Comparison of ENCODE assay signal across 31 cellular contexts in genomic region chr7:139159900-139160675, GRCh38. TPM values are rescaled to one million over a fixed set of nuclear protein-coding genes. Genes with fewer than 3 reads are reported as not detected.
DNase-seq lines count a peak whose midpoint lies in the region; ATAC-seq, FAIRE-seq and TF ChIP-seq lines count a peak whose summit lies in the region.
"Had no signal": no experiment of that assay in that cellular context is flagged by ENCODE, and none has a peak within 500 bp of the region (broad histone marks: within the 10 kb centered on the region; RNA-seq: fewer than 3 reads in every experiment).

No MANE protein-coding gene starts in this region.

- H3K4me1 Mint-ChIP-seq in immature natural killer cell: no peaks in the 10 kb centered on the region
- H3K4me1 Mint-ChIP-seq: activated CD8-positive, alpha-beta memory T cell treated with anti-CD3 and anti-CD28 coated beads, Interleukin-2, amount 10 ng/mL, durations not matched to agents 7 days and 5 days; activated naive CD8-positive, alpha-beta T cell treated with anti-CD3 and anti-CD28 coated beads, Interleukin-2, amount 50 U/mL, for 24 hours; nephron progenitor cell had no signal

- H3K27me3 ChIP-seq in HepG2 (ENCODE audit: control insufficient read depth in 1 of 2, insufficient read depth in 2 of 2, low read length in 2 of 2): no peaks in the 10 kb centered on the region
- no peaks in the 10 kb centered on the region for H3K27me3 ChIP-seq in right lobe of liver
- no peaks in the 10 kb centered on the region for H3K27me3 ChIP-seq in Panc1 (ENCODE audit: control insufficient read depth, insufficient read depth, low read length)
- H3K27me3 ChIP-seq: esophagus muscularis mucosa, gastroesophageal sphincter, hepatocyte had no signal

- BruUV-seq in HepG2 (replicated peaks; lab: Mats Ljungman, UMichigan) (no TSS peak), Panc1 (replicated peaks; lab: Mats Ljungman, UMichigan) (no TSS peak)

- no peak overlapping the region for H3K27ac Mint-ChIP-seq in immature natural killer cell
- H3K27ac Mint-ChIP-seq: activated CD8-positive, alpha-beta memory T cell treated with anti-CD3 and anti-CD28 coated beads, Interleukin-2, amount 10 ng/mL, durations not matched to agents 7 days and 5 days; activated naive CD8-positive, alpha-beta T cell treated with anti-CD3 and anti-CD28 coated beads, Interleukin-2, amount 50 U/mL, for 24 hours; activated T-cell treated with anti-CD3 and anti-CD28 coated beads, Interleukin-2, amount 50 U/mL, for 72 hours; nephron progenitor cell; T-helper 1 cell treated with Interleukin-12 subunit alpha and Interleukin-12 subunit beta and Interleukin-4 antibody, amounts not matched to agents 30 μg/mL and 1 μg/mL, for 36 hours had no signal

- H3K4me1 ChIP-seq in HepG2 (ENCODE audit: insufficient read depth, low read length) (peaks cover 12% of the 10 kb centered on the region), right lobe of liver (no peaks in the 10 kb centered on the region), Panc1 (ENCODE audit: control insufficient read depth, insufficient read depth, low read length) (no peaks in the 10 kb centered on the region)
- H3K4me1 ChIP-seq: esophagus muscularis mucosa, gastroesophageal sphincter had no signal

- no peak overlapping the region for H3K9ac ChIP-seq in HepG2 (ENCODE audit: insufficient read depth, low read depth, low read length)
- H3K9ac ChIP-seq: KMS-11 had no signal

- intact Hi-C loops in HepG2 (cut with micrococcal nuclease; ENCODE audit: unreplicated experiment) (no loop called here), right lobe of liver (cut with DNase I) (no loop called here), Panc1 (cut with micrococcal nuclease; ENCODE audit: unreplicated experiment) (no loop called here)

- no peaks in the 10 kb centered on the region for H3K27me3 Mint-ChIP-seq in immature natural killer cell (ENCODE audit: low read depth in 3 of 3)
- H3K27me3 Mint-ChIP-seq: activated CD8-positive, alpha-beta memory T cell treated with anti-CD3 and anti-CD28 coated beads, Interleukin-2, amount 10 ng/mL, durations not matched to agents 7 days and 5 days; activated naive CD8-positive, alpha-beta T cell treated with anti-CD3 and anti-CD28 coated beads, Interleukin-2, amount 50 U/mL, for 24 hours had no signal

- CTCF ChIA-PET in HepG2 (lab: Yijun Ruan, JAX; ENCODE audit: low intra/inter-chr PET ratio, low total read pairs): no interaction called here
- CTCF ChIA-PET in Panc1 (lab: Charles Lee): no interaction called here

- TF ChIP-seq CTCF in HepG2 (CRISPR knock-in tag; IDR thresholded peaks at IDR 0.05) (no peak), right lobe of liver (IDR thresholded peaks at IDR 0.05) (no peak), Panc1 (IDR thresholded peaks at IDR 0.05) (no peak), fibroblast of villous mesenchyme (IDR thresholded peaks at IDR 0.05; ENCODE audit: insufficient read depth, low read depth, low read length) (no peak)

- 64% methylated on average over 10 of the region's 10 CpGs for WGBS in HepG2 (ENCODE audit: low lambda C conversion rate)
- 91% methylated on average over 10 of the region's 10 CpGs for WGBS in right lobe of liver (ENCODE audit: insufficient coverage, low coverage, low lambda C conversion rate, missing lambda C conversion rate)

- H2AFZ ChIP-seq in HepG2 (ENCODE audit: low read length): no peak overlapping the region
- H2AFZ ChIP-seq: hepatocyte had no signal

- H3K27ac ChIP-seq in HepG2 (ENCODE audit: extremely low read length, insufficient read depth, low read length) (no peak overlapping the region), right lobe of liver (no peak overlapping the region), Panc1 (ENCODE audit: low read length) (no peak overlapping the region)
- H3K27ac ChIP-seq: 22Rv1, esophagus muscularis mucosa, gastroesophageal sphincter, hepatocyte, KMS-11 had no signal

- H3K4me2 ChIP-seq in HepG2 (ENCODE audit: low read depth, low read length): no peak overlapping the region
- H3K4me2 ChIP-seq: hepatocyte, KMS-11 had no signal

- H4K20me1 ChIP-seq in HepG2 (ENCODE audit: insufficient read depth, low read length): no peaks in the 10 kb centered on the region

- DNase-seq in HepG2 (ENCODE audit: low spot score) (no peak), right lobe of liver (no peak), Panc1 (ENCODE audit: low read depth, low spot score) (peak; percentile 5), fibroblast of villous mesenchyme (ENCODE audit: low read depth) (peak; percentile 3), activated gamma-delta T cell (lab: John Stamatoyannopoulos, UW) (no peak), immature natural killer cell (no peak), NCI-H1092 (lab: John Stamatoyannopoulos, UW) (no peak)
- DNase-seq: activated CD4-positive, CD25-positive, alpha-beta regulatory T cell; activated CD8-positive, alpha-beta memory T cell treated with anti-CD3 and anti-CD28 coated beads, Interleukin-2, amount 10 ng/mL, durations not matched to agents 7 days and 5 days; activated naive CD4-positive, alpha-beta T cell; activated naive CD8-positive, alpha-beta T cell treated with anti-CD3 and anti-CD28 coated beads, Interleukin-2, amount 50 U/mL, for 24 hours; activated T-cell treated with anti-CD3 and anti-CD28 coated beads, Interleukin-2, amount 50 U/mL, for 72 hours; left cardiac atrium; MV-4-11; NCI-H146; NCI-H226; NCI-H526 treated with DMSO at 0.1 percent for 48 hours; nephron progenitor cell; NK-92 treated with Interleukin-12 subunit alpha and Interleukin-12 subunit beta, amount 100 ng/mL, for 24 hours; Right ventricle myocardium superior; stimulated activated naive CD4-positive, alpha-beta T cell had no signal

- TF ChIP-seq POLR2A in HepG2 (IDR thresholded peaks at IDR 0.05; ENCODE audit: insufficient read depth in 1 of 2, low read depth in 2 of 2, low read length in 2 of 2) (no peak), right lobe of liver (IDR thresholded peaks at IDR 0.05) (no peak)

- H3K9me3 ChIP-seq in HepG2 (ENCODE audit: low read length) (no peaks in the 10 kb centered on the region), right lobe of liver (no peaks in the 10 kb centered on the region), Panc1 (ENCODE audit: control insufficient read depth, insufficient read depth, low read depth, low read length) (no peaks in the 10 kb centered on the region)

- H3K4me3 Mint-ChIP-seq in immature natural killer cell: no peak overlapping the region
- H3K4me3 Mint-ChIP-seq: activated CD8-positive, alpha-beta memory T cell treated with anti-CD3 and anti-CD28 coated beads, Interleukin-2, amount 10 ng/mL, durations not matched to agents 7 days and 5 days; activated naive CD8-positive, alpha-beta T cell treated with anti-CD3 and anti-CD28 coated beads, Interleukin-2, amount 50 U/mL, for 24 hours; activated T-cell treated with anti-CD3 and anti-CD28 coated beads, Interleukin-2, amount 50 U/mL, for 72 hours; nephron progenitor cell; T-helper 1 cell treated with Interleukin-12 subunit alpha and Interleukin-12 subunit beta and Interleukin-4 antibody, amounts not matched to agents 30 μg/mL and 1 μg/mL, for 36 hours had no signal

- in situ Hi-C loops in HepG2 (cut with HindIII; ENCODE audit: extremely low pct_ligation_motif_present, low pct_unique_long_range_greater_than_20kb): no loop called here
- in situ Hi-C loops in Panc1 (cut with HindIII; ENCODE audit: low pct_unique_long_range_greater_than_20kb, low sequenced_read_pairs): no loop called here

- H3K36me3 ChIP-seq in HepG2 (replicated peaks in 1 of 2; ENCODE audit: control insufficient read depth in 1 of 2, insufficient read depth in 2 of 2, low read length in 2 of 2) (no peaks in the 10 kb centered on the region), right lobe of liver (no peaks in the 10 kb centered on the region), Panc1 (ENCODE audit: control insufficient read depth, insufficient read depth, low read length) (no peaks in the 10 kb centered on the region)

- TF ChIP-seq EP300 in HepG2 (IDR thresholded peaks at IDR 0.05; ENCODE audit: low read depth in 2 of 2, low read length in 2 of 2): no peak
- no peak for TF ChIP-seq EP300 in HepG2 (CRISPR knock-in tag; IDR thresholded peaks at IDR 0.05; ENCODE audit: borderline replicate concordance)

- H3K36me3 Mint-ChIP-seq in immature natural killer cell: peaks cover 0 to 7% (median 5%) of the 10 kb centered on the region in 3 donors

- H3K9me3 Mint-ChIP-seq in immature natural killer cell: peaks cover 0 to 5% (median 0%) of the 10 kb centered on the region in 6 donors
- H3K9me3 Mint-ChIP-seq: activated T-cell treated with anti-CD3 and anti-CD28 coated beads, Interleukin-2, amount 50 U/mL, for 72 hours; nephron progenitor cell; T-helper 1 cell treated with Interleukin-12 subunit alpha and Interleukin-12 subunit beta and Interleukin-4 antibody, amounts not matched to agents 30 μg/mL and 1 μg/mL, for 36 hours had no signal

- no peak for FAIRE-seq in HepG2 (lab: Jason Lieb, UNC)
- FAIRE-seq: D721Med, GM18507 had no signal

- H3K79me2 ChIP-seq in HepG2 (ENCODE audit: insufficient read depth, low read length): no peaks in the 10 kb centered on the region
- H3K79me2 ChIP-seq: hepatocyte had no signal

- no peak for ATAC-seq in HepG2
- no peak for ATAC-seq in right lobe of liver
- no peak for ATAC-seq in Panc1
- no peak for ATAC-seq in HG03108 (IDR thresholded peaks at IDR 0.05; ENCODE audit: unreplicated experiment)
- ATAC-seq: activated CD8-positive, alpha-beta memory T cell treated with anti-CD3 and anti-CD28 coated beads, Interleukin-2, amount 10 ng/mL, durations not matched to agents 7 days and 5 days; activated naive CD8-positive, alpha-beta T cell treated with anti-CD3 and anti-CD28 coated beads, Interleukin-2, amount 50 U/mL, for 24 hours; activated T-cell treated with anti-CD3 and anti-CD28 coated beads, Interleukin-2, amount 50 U/mL, for 72 hours; gastroesophageal sphincter; left cardiac atrium; SK-N-SH treated with all-trans-retinoic acid at 6 μM for 48 hours had no signal

- POLR2A ChIA-PET in HepG2 (lab: Yijun Ruan, JAX): no interaction called here
- POLR2A ChIA-PET in Panc1 (lab: Charles Lee): no interaction called here

- H3K4me3 ChIP-seq in HepG2 (replicated peaks in 1 of 3; ENCODE audit: insufficient read depth in 1 of 3, low read depth in 2 of 3, low read length in 3 of 3) (no peak overlapping the region), right lobe of liver (no peak overlapping the region), Panc1 (ENCODE audit: low read depth in 2 of 2, low read length in 2 of 2) (no peak overlapping the region), fibroblast of villous mesenchyme (ENCODE audit: low read depth, low read length) (no peak overlapping the region)
- H3K4me3 ChIP-seq: esophagus muscularis mucosa, gastroesophageal sphincter, hepatocyte had no signal

- no peak for TF ChIP-seq RAD21 in HepG2 (CRISPR knock-in tag; IDR thresholded peaks at IDR 0.05)

RNA-seq across cellular contexts. Expression of gene ZC3HAV1, which starts 50.6 kb away (rescaled TPM):
- 23.7 and 33.5 TPM in 2 replicates for total RNA-seq in HepG2 (2016; rRNA removed; fragmentation: Illumina TruSeq; extraction: Trizol)
- total RNA-seq in HepG2 (2016; cell fraction: cytosol; rRNA removed; fragmentation: Illumina TruSeq; extraction: Trizol; ENCODE audit: low read depth): 3.5 and 4.3 TPM in 2 replicates
- 22.9 and 29.8 TPM in 2 replicates for total RNA-seq in HepG2 (2016; cell fraction: insoluble cytoplasmic fraction; rRNA removed; fragmentation: Illumina TruSeq; extraction: Trizol)
- 9.5 and 10.0 TPM in 2 replicates for total RNA-seq in HepG2 (2016; cell fraction: membrane; rRNA removed; fragmentation: Illumina TruSeq; extraction: Trizol)
- 19.8 and 20.1 TPM in 2 replicates for total RNA-seq in HepG2 (2016; cell fraction: nucleus; rRNA removed; fragmentation: Illumina TruSeq; extraction: Trizol)
- polyA plus RNA-seq in HepG2 (2011; rRNA removed): 12.7 and 13.7 TPM in 2 replicates
- polyA plus RNA-seq in HepG2 (2011; cell fraction: cytosol; rRNA removed): 6.8 and 12.0 TPM in 2 replicates
- 5.7 and 7.7 TPM in 2 replicates for polyA plus RNA-seq in HepG2 (2011; cell fraction: nucleus; rRNA removed)
- polyA plus RNA-seq in HepG2 (2012): 9.0 and 9.1 TPM in 2 replicates
- 0.80 and 0.85 TPM in 2 replicates for polyA plus RNA-seq in HepG2 (2016; cell fraction: cytosol; fragmentation: Illumina TruSeq; extraction: Trizol; ENCODE audit: low read depth)
- 25.7 and 27.7 TPM in 2 replicates for polyA plus RNA-seq in HepG2 (2016; cell fraction: insoluble cytoplasmic fraction; fragmentation: Illumina TruSeq; extraction: Trizol; ENCODE audit: low read depth)
- 2.5 and 2.7 TPM in 2 replicates for polyA plus RNA-seq in HepG2 (2016; cell fraction: membrane; fragmentation: Illumina TruSeq; extraction: Trizol; ENCODE audit: low read depth)
- polyA plus RNA-seq in HepG2 (2016; cell fraction: nucleus; fragmentation: Illumina TruSeq; extraction: Trizol; ENCODE audit: insufficient read depth, low read depth): 17.5 and 18.1 TPM in 2 replicates
- 30.1 and 55.4 TPM in 2 replicates for polyA minus RNA-seq in HepG2 (2011; rRNA and poly(A)+ RNA removed; ENCODE audit: low replicate concordance)
- 18.6 and 25.6 TPM in 2 replicates for polyA minus RNA-seq in HepG2 (2011; cell fraction: cytosol; rRNA and poly(A)+ RNA removed)
- polyA minus RNA-seq in HepG2 (2011; cell fraction: nucleus; rRNA and poly(A)+ RNA removed): 17.3 and 24.6 TPM in 2 replicates
- total RNA-seq in right lobe of liver: 10 to 100 TPM; 12.3 to 20.6 (median 17.7) TPM
- total RNA-seq in Panc1 (2021; ENCODE audit: unreplicated experiment): 47.1 TPM
- 18.0 TPM for polyA plus RNA-seq in Panc1 (2012; ENCODE audit: insufficient read length)
- total RNA-seq in fibroblast of villous mesenchyme: 35.8 and 56.6 TPM in 2 replicates
- 100 to 1,000 TPM in 1 of 3 donors, 10 to 100 TPM in 2; 69.4 to 121 (median 74.5) TPM for polyA plus RNA-seq in immature natural killer cell

Comparison
In these comparisons a context has a peak if more than half of its experiments do, and no peak if none do; other contexts are left out.
1. DNase-seq: peak in Panc1 (single experiment) and fibroblast of villous mesenchyme (single experiment); none in HepG2 (single experiment), right lobe of liver (0 of 3), activated gamma-delta T cell (single experiment), immature natural killer cell (0 of 3) and NCI-H1092 (single experiment).